11 cellular contexts compared by ENCODE assay signal in the genomic region with DNA sequence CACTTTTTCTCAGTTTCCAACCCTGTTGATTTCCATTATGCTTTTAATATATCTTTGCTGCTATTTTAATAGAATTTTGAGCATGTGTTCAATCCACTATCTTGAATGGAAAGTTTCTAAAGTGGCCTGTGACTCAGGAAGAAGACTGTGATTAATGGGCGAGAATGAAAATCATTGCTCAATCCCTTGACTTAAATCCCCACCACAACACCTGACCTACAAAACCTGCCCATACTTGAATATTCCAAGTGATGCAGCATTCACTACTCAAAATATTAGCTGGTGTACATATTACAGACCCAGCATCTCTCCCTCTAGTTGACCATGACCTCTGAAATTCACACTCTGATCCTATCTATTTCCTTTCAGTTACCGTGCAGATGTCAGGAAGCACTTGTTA. TPM values are rescaled to one million over a fixed set of nuclear protein-coding genes. Genes with fewer than 3 reads are reported as not detected.
A peak's percentile ranks its signal among the peaks of the same experiment; 100 is the strongest.
DNase-seq lines count a peak whose midpoint lies in the region; ATAC-seq, FAIRE-seq and TF ChIP-seq lines count a peak whose summit lies in the region.
"Had no signal": no experiment of that assay in that cellular context is flagged by ENCODE, and none has a peak within 500 bp of the region (broad histone marks: within the 10 kb centered on the region; RNA-seq: fewer than 3 reads in every experiment).

No MANE protein-coding gene starts in this region.

- H3K4me3 ChIP-seq in left ventricle myocardium inferior (no peak overlapping the region), heart left ventricle (no peak overlapping the region), keratinocyte (ENCODE audit: control insufficient read depth in 2 of 3, extremely low read depth in 1 of 3, insufficient read depth in 2 of 3, low read depth in 1 of 3, low read length in 3 of 3) (peak overlapping the region in 2 of 3 experiments; percentile 24 to 30)
- H3K4me3 ChIP-seq: neural progenitor cell had no signal

- H3K4me1 ChIP-seq in left ventricle myocardium inferior (peaks cover 20% of the 10 kb centered on the region), heart left ventricle (peaks cover 0 to 33% (median 17%) of the 10 kb centered on the region in 12 donors), keratinocyte (ENCODE audit: control insufficient read depth, extremely low read depth, insufficient read depth, low read length) (peaks cover 38% of the 10 kb centered on the region), H9 (ENCODE audit: insufficient read depth, low read length) (no peaks in the 10 kb centered on the region)

- H3K27me3 ChIP-seq in left ventricle myocardium inferior (ENCODE audit: low read depth) (peaks cover 26% of the 10 kb centered on the region), heart left ventricle (peaks cover 0 to 8% (median 0%) of the 10 kb centered on the region in 9 donors), keratinocyte (ENCODE audit: control insufficient read depth, extremely low read depth, insufficient read depth, low read length) (no peaks in the 10 kb centered on the region), H9 (ENCODE audit: insufficient read depth, low read length) (no peaks in the 10 kb centered on the region; the same call in 1 of the 2 replicates)

- no peak overlapping the region for H4K5ac ChIP-seq in H9 (ENCODE audit: insufficient read length, low read depth, low read length)

- H3K56ac ChIP-seq in H9 (ENCODE audit: insufficient read length, low read depth, low read length), result no peak overlapping the region

- peak; percentile 82 for FAIRE-seq in keratinocyte (lab: Jason Lieb, UNC)

- peaks cover 8% of the 10 kb centered on the region for H3K23me2 ChIP-seq in H9 (ENCODE audit: insufficient read length, low read depth, low read length, poor library complexity, severe bottlenecking)

- no peak overlapping the region for H4K8ac ChIP-seq in H9 (replicated peaks; ENCODE audit: insufficient read length, low read depth, low read length)

- intact Hi-C loops in left ventricle myocardium inferior (cut with micrococcal nuclease), result no loop called here
- intact Hi-C loops in heart left ventricle (cut with DNase I), result loop anchor here in 1 of 10 donors (5.0 kb wide), 1 partner anchor 40 kb away; the partner anchor contains the start of gene OAS2
- intact Hi-C loops in activated T-helper 2 cell treated with anti-CD3 and anti-CD28 coated beads, Interferon-gamma antibody, Interleukin-2, Interleukin-4, amounts not matched to agents 10 μg/mL and 5 μg/mL and 100 μg/mL, durations not matched to agents 14 hours and 24 hours and 36 hours (cut with micrococcal nuclease), result no loop called here

- H3K9ac ChIP-seq in keratinocyte (ENCODE audit: control insufficient read depth, extremely low read depth, insufficient read depth, low read length) (peak overlapping the region; percentile 34), H9 (ENCODE audit: extremely low read depth, insufficient read length, low read length) (no peak overlapping the region)
- H3K9ac ChIP-seq: neural progenitor cell had no signal

- H2AK5ac ChIP-seq in H9 (ENCODE audit: insufficient read length, low read length), result no peak overlapping the region

- no peak for TF ChIP-seq POLR2A in heart left ventricle (IDR thresholded peaks at IDR 0.05)

- peaks cover 9% of the 10 kb centered on the region for H3K36me3 Mint-ChIP-seq in activated T-helper 2 cell treated with anti-CD3 and anti-CD28 coated beads, Interferon-gamma antibody, Interleukin-2, Interleukin-4, amounts not matched to agents 10 μg/mL and 5 μg/mL and 100 μg/mL, durations not matched to agents 14 hours and 24 hours and 36 hours (ENCODE audit: low read depth)
- H3K36me3 Mint-ChIP-seq in H9 (ENCODE audit: insufficient read depth in 1 of 3, low read depth in 3 of 3), result no peaks in the 10 kb centered on the region
- H3K36me3 Mint-ChIP-seq: neural progenitor cell had no signal

- no peak for ATAC-seq in heart left ventricle
- ATAC-seq in HG03095 (IDR thresholded peaks at IDR 0.05; ENCODE audit: unreplicated experiment), result no peak
- ATAC-seq: Panc1 had no signal

- no peak overlapping the region for H2BK5ac ChIP-seq in H9 (ENCODE audit: insufficient read length, low read length)

- no peaks in the 10 kb centered on the region for H3K79me1 ChIP-seq in H9 (ENCODE audit: insufficient read depth, low read depth, low read length, poor library complexity, severe bottlenecking)

- H3K27ac Mint-ChIP-seq in activated T-helper 2 cell treated with anti-CD3 and anti-CD28 coated beads, Interferon-gamma antibody, Interleukin-2, Interleukin-4, amounts not matched to agents 10 μg/mL and 5 μg/mL and 100 μg/mL, durations not matched to agents 14 hours and 24 hours and 36 hours, result peak overlapping the region; percentile 12
- no peak overlapping the region for H3K27ac Mint-ChIP-seq in H9
- H3K27ac Mint-ChIP-seq: neural progenitor cell had no signal

- no peak overlapping the region for H3K18ac ChIP-seq in H9 (ENCODE audit: insufficient read length, low read depth, low read length)

- no peak overlapping the region for H3K4ac ChIP-seq in H9 (ENCODE audit: low read depth, low read length)

- no peak overlapping the region for H2BK120ac ChIP-seq in H9 (ENCODE audit: low read depth, low read length, poor library complexity, severe bottlenecking)

- H2BK12ac ChIP-seq in H9 (ENCODE audit: insufficient read length, low read depth, low read length), result no peak overlapping the region

- no peak overlapping the region for H3K14ac ChIP-seq in H9 (ENCODE audit: insufficient read depth, low read length)

- no peak for DNase-seq in left ventricle myocardium inferior
- DNase-seq in heart left ventricle, result no peak
- DNase-seq in activated T-helper 2 cell treated with anti-CD3 and anti-CD28 coated beads, Interferon-gamma antibody, Interleukin-2, Interleukin-4, amounts not matched to agents 10 μg/mL and 5 μg/mL and 100 μg/mL, durations not matched to agents 14 hours and 24 hours and 36 hours (ENCODE audit: low spot score), result no peak
- DNase-seq in keratinocyte (ENCODE audit: low read depth, low spot score), result peak; percentile 84
- no peak for DNase-seq in NCI-H187 (lab: John Stamatoyannopoulos, UW)
- no peak for DNase-seq in H9
- no peak for DNase-seq in inferior parietal cortex (ENCODE audit: extremely low spot score)
- DNase-seq: C1 segment of cervical spinal cord had no signal

- H2BK20ac ChIP-seq in H9 (ENCODE audit: low read depth, low read length, poor library complexity, severe bottlenecking), result no peak overlapping the region

- H3K27ac ChIP-seq in left ventricle myocardium inferior (replicated peaks) (peak overlapping the region; percentile 87), heart left ventricle (peak overlapping the region in 3 of 12 donors; percentile 20 to 92 (median 89)), keratinocyte (ENCODE audit: control insufficient read depth, insufficient read depth, low read length) (peak overlapping the region; percentile 81), H9 (ENCODE audit: insufficient read length, low read depth, low read length) (no peak overlapping the region)
- H3K27ac ChIP-seq: neural progenitor cell had no signal

- H2BK15ac ChIP-seq in H9 (ENCODE audit: low read depth, low read length), result no peak overlapping the region

- H3K36me3 ChIP-seq in left ventricle myocardium inferior (no peaks in the 10 kb centered on the region), heart left ventricle (peaks cover 0 to 9% (median 2%) of the 10 kb centered on the region in 9 donors), keratinocyte (ENCODE audit: control insufficient read depth in 2 of 2, extremely low read depth in 1 of 2, insufficient read depth in 2 of 2, low read length in 2 of 2) (peaks cover 4 to 15% of the 10 kb centered on the region in 2 experiments)
- H3K36me3 ChIP-seq: neural progenitor cell had no signal

- WGBS in heart left ventricle, 4 donors, result 49 to 68% (median 54%) methylated on average over 2 of the region's 2 CpGs
- WGBS in H9 (ENCODE audit: extremely low coverage, insufficient read length, low lambda C conversion rate), result no CpG with 5 or more reads among the region's 2 CpGs

- H3K27me3 Mint-ChIP-seq in activated T-helper 2 cell treated with anti-CD3 and anti-CD28 coated beads, Interferon-gamma antibody, Interleukin-2, Interleukin-4, amounts not matched to agents 10 μg/mL and 5 μg/mL and 100 μg/mL, durations not matched to agents 14 hours and 24 hours and 36 hours (ENCODE audit: low read depth), result no peaks in the 10 kb centered on the region
- H3K27me3 Mint-ChIP-seq in H9 (ENCODE audit: low read depth), result peaks cover 32% of the 10 kb centered on the region

- H4K91ac ChIP-seq in H9 (ENCODE audit: insufficient read length, low read depth, low read length), result no peak overlapping the region

- peak overlapping the region; percentile 93 for H3K4me2 ChIP-seq in keratinocyte (ENCODE audit: control insufficient read depth, extremely low read depth, insufficient read depth, low read depth, low read length)
- H3K4me2 ChIP-seq in H9 (ENCODE audit: insufficient read depth, insufficient read length, low read length), result no peak overlapping the region
- H3K4me2 ChIP-seq: neural progenitor cell had no signal

- no peak overlapping the region for H3K23ac ChIP-seq in H9 (ENCODE audit: insufficient read length, low read depth, low read length)

- H3T11ph ChIP-seq in H9 (ENCODE audit: low read length), result no peak overlapping the region

- TF ChIP-seq CTCF in left ventricle myocardium inferior (IDR thresholded peaks at IDR 0.05; ENCODE audit: borderline replicate concordance) (no peak), heart left ventricle (IDR thresholded peaks at IDR 0.05) (no peak), keratinocyte (optimal IDR thresholded peaks at IDR 0.05 in 1 of 3, IDR thresholded peaks at IDR 0.05 in 1 of 3, conservative IDR thresholded peaks at IDR 0.05 in 1 of 3; ENCODE audit: extremely low read depth in 1 of 3, insufficient read depth in 2 of 3, low read length in 3 of 3) (no peak), H9 (conservative IDR thresholded peaks at IDR 0.05) (no peak)

- H3K4me3 Mint-ChIP-seq in activated T-helper 2 cell treated with anti-CD3 and anti-CD28 coated beads, Interferon-gamma antibody, Interleukin-2, Interleukin-4, amounts not matched to agents 10 μg/mL and 5 μg/mL and 100 μg/mL, durations not matched to agents 14 hours and 24 hours and 36 hours (ENCODE audit: low read depth), result peak overlapping the region; percentile 15
- no peak overlapping the region for H3K4me3 Mint-ChIP-seq in H9
- H3K4me3 Mint-ChIP-seq: neural progenitor cell had no signal

- peaks cover 40% of the 10 kb centered on the region for H3K4me1 Mint-ChIP-seq in activated T-helper 2 cell treated with anti-CD3 and anti-CD28 coated beads, Interferon-gamma antibody, Interleukin-2, Interleukin-4, amounts not matched to agents 10 μg/mL and 5 μg/mL and 100 μg/mL, durations not matched to agents 14 hours and 24 hours and 36 hours (ENCODE audit: low read depth)
- peaks cover 13 to 27% of the 10 kb centered on the region in 2 experiments for H3K4me1 Mint-ChIP-seq in H9

- peaks cover 11% of the 10 kb centered on the region for H3K9me3 ChIP-seq in left ventricle myocardium inferior (replicated peaks)
- H3K9me3 ChIP-seq in heart left ventricle, result peaks cover 0 to 3% (median 0%) of the 10 kb centered on the region in 12 donors
- no peaks in the 10 kb centered on the region for H3K9me3 ChIP-seq in keratinocyte (ENCODE audit: control insufficient read depth, low read depth, low read length)
- no peaks in the 10 kb centered on the region for H3K9me3 ChIP-seq in H9 (ENCODE audit: control insufficient read depth, low read depth, low read length)

- dilution Hi-C loops in keratinocyte (cut with MboI; ENCODE audit: extremely low pct_ligation_motif_present, low sequenced_read_pairs), result no loop called here

- no peaks in the 10 kb centered on the region for H3K9me1 ChIP-seq in keratinocyte (ENCODE audit: control insufficient read depth, extremely low read depth, insufficient read depth, low read length)

- H4K20me1 ChIP-seq in keratinocyte (ENCODE audit: control insufficient read depth, extremely low read depth, insufficient read depth, low read length), result no peaks in the 10 kb centered on the region
- no peaks in the 10 kb centered on the region for H4K20me1 ChIP-seq in H9 (ENCODE audit: control insufficient read depth, insufficient read depth, insufficient read length)

- H2AFZ ChIP-seq in keratinocyte (ENCODE audit: control insufficient read depth, low read length), result no peak overlapping the region
- H2AFZ ChIP-seq in H9 (ENCODE audit: low read length), result no peak overlapping the region
- H2AFZ ChIP-seq: neural progenitor cell had no signal

- H3K79me2 ChIP-seq in keratinocyte (ENCODE audit: control insufficient read depth, insufficient read depth, low read length), result peaks cover 33% of the 10 kb centered on the region
- H3K79me2 ChIP-seq in H9 (ENCODE audit: insufficient read depth, low read length), result no peaks in the 10 kb centered on the region

- no peaks in the 10 kb centered on the region for H3K9me3 Mint-ChIP-seq in activated T-helper 2 cell treated with anti-CD3 and anti-CD28 coated beads, Interferon-gamma antibody, Interleukin-2, Interleukin-4, amounts not matched to agents 10 μg/mL and 5 μg/mL and 100 μg/mL, durations not matched to agents 14 hours and 24 hours and 36 hours
- no peaks in the 10 kb centered on the region; a peak in 1 of 5 replicates for H3K9me3 Mint-ChIP-seq in H9
- H3K9me3 Mint-ChIP-seq: neural progenitor cell had no signal

RNA-seq across cellular contexts. Expression of gene OAS3, which starts 1.3 kb away (rescaled TPM):
- total RNA-seq in left ventricle myocardium inferior (5.4 TPM), heart left ventricle (10 to 100 TPM in 4 of 9 donors, 1 to 10 TPM in 5; 5.7 to 45.1 (median 10.0) TPM), H9 (2021) (0.70 and 0.81 TPM in 2 replicates)
- polyA plus RNA-seq in heart left ventricle (1 to 10 TPM; 4.1 to 4.6 TPM), keratinocyte (54.1 to 104 TPM (median 59.2 TPM) in 3 replicates)
- total RNA-seq in activated T-helper 2 cell treated with anti-CD3 and anti-CD28 coated beads, Interferon-gamma antibody, Interleukin-2, Interleukin-4, amounts not matched to agents 10 μg/mL and 5 μg/mL and 100 μg/mL, durations not matched to agents 14 hours and 24 hours and 36 hours, result 27.2 and 29.6 TPM in 2 replicates
- polyA plus RNA-seq in keratinocyte (2011; ENCODE audit: low read depth), result 2.8 TPM
- polyA plus RNA-seq in keratinocyte (2011; cell fraction: cytosol; rRNA removed), result 54.1 and 65.0 TPM in 2 replicates
- 102 TPM in 2 replicates for polyA plus RNA-seq in keratinocyte (2011; cell fraction: nucleus; rRNA removed)
- 5.4 and 65.5 TPM in 2 replicates for polyA plus RNA-seq in keratinocyte (2012; ENCODE audit: low replicate concordance)
- polyA minus RNA-seq in keratinocyte, result 132 to 508 TPM (median 151 TPM) in 3 replicates
- 42.0 TPM for polyA minus RNA-seq in keratinocyte (2011; cell fraction: cytosol; rRNA and poly(A)+ RNA removed)
- polyA minus RNA-seq in keratinocyte (2011; cell fraction: nucleus; rRNA and poly(A)+ RNA removed), result 50.1 and 76.1 TPM in 2 replicates

RNA-seq across cellular contexts. Expression of gene OAS1, which starts 30.2 kb away (rescaled TPM):
- 4.8 TPM for total RNA-seq in left ventricle myocardium inferior
- 10 to 100 TPM in 4 of 9 donors, 1 to 10 TPM in 5; 4.1 to 34.8 (median 8.0) TPM for total RNA-seq in heart left ventricle
- polyA plus RNA-seq in heart left ventricle, result 1 to 10 TPM; 4.1 to 5.8 TPM
- total RNA-seq in activated T-helper 2 cell treated with anti-CD3 and anti-CD28 coated beads, Interferon-gamma antibody, Interleukin-2, Interleukin-4, amounts not matched to agents 10 μg/mL and 5 μg/mL and 100 μg/mL, durations not matched to agents 14 hours and 24 hours and 36 hours, result 17.7 and 17.8 TPM in 2 replicates
- polyA plus RNA-seq in keratinocyte, result 88.3 to 102 TPM (median 95.0 TPM) in 3 replicates
- 6.3 TPM for polyA plus RNA-seq in keratinocyte (2011; ENCODE audit: low read depth)
- polyA plus RNA-seq in keratinocyte (2011; cell fraction: cytosol; rRNA removed), result 52.6 and 59.7 TPM in 2 replicates
- 63.4 and 68.2 TPM in 2 replicates for polyA plus RNA-seq in keratinocyte (2011; cell fraction: nucleus; rRNA removed)
- 11.8 and 65.0 TPM in 2 replicates for polyA plus RNA-seq in keratinocyte (2012; ENCODE audit: low replicate concordance)
- polyA minus RNA-seq in keratinocyte, result 43.6 to 63.7 TPM (median 45.5 TPM) in 3 replicates
- 41.8 TPM for polyA minus RNA-seq in keratinocyte (2011; cell fraction: cytosol; rRNA and poly(A)+ RNA removed)
- polyA minus RNA-seq in keratinocyte (2011; cell fraction: nucleus; rRNA and poly(A)+ RNA removed), result 31.0 and 38.5 TPM in 2 replicates
- 0.20 TPM in 1 of 2 replicates, not detected in the other for total RNA-seq in H9 (2021)

RNA-seq across cellular contexts. Expression of gene OAS2, which starts 41.4 kb away (rescaled TPM):
- 4.8 TPM for total RNA-seq in left ventricle myocardium inferior
- total RNA-seq in heart left ventricle, result 10 to 100 TPM in 4 of 9 donors, 1 to 10 TPM in 5; 6.0 to 46.1 (median 9.8) TPM
- polyA plus RNA-seq in heart left ventricle, result 1 to 10 TPM; 3.8 to 4.2 TPM
- 86.4 and 88.3 TPM in 2 replicates for total RNA-seq in activated T-helper 2 cell treated with anti-CD3 and anti-CD28 coated beads, Interferon-gamma antibody, Interleukin-2, Interleukin-4, amounts not matched to agents 10 μg/mL and 5 μg/mL and 100 μg/mL, durations not matched to agents 14 hours and 24 hours and 36 hours
- 88.1 to 106 TPM (median 92.7 TPM) in 3 replicates for polyA plus RNA-seq in keratinocyte
- 4.3 TPM for polyA plus RNA-seq in keratinocyte (2011; ENCODE audit: low read depth)
- polyA plus RNA-seq in keratinocyte (2011; cell fraction: cytosol; rRNA removed), result 43.4 and 69.9 TPM in 2 replicates
- polyA plus RNA-seq in keratinocyte (2011; cell fraction: nucleus; rRNA removed), result 69.3 and 78.3 TPM in 2 replicates
- polyA plus RNA-seq in keratinocyte (2012; ENCODE audit: low replicate concordance), result 2.6 and 66.4 TPM in 2 replicates
- 64.4 to 108 TPM (median 102 TPM) in 3 replicates for polyA minus RNA-seq in keratinocyte
- 64.5 TPM for polyA minus RNA-seq in keratinocyte (2011; cell fraction: cytosol; rRNA and poly(A)+ RNA removed)
- 56.6 and 108 TPM in 2 replicates for polyA minus RNA-seq in keratinocyte (2011; cell fraction: nucleus; rRNA and poly(A)+ RNA removed)
- total RNA-seq in H9 (2021), result not detected in 2 replicates

Comparison
In these comparisons a context has a peak if more than half of its experiments do, and no peak if none do; other contexts are left out.
1. H3K4me3 ChIP-seq: peak in keratinocyte (2 of 3); none in left ventricle myocardium inferior (single experiment) and heart left ventricle (0 of 12).